In genomic region chrX:150574824-150575409, GRCh38 we compare ENCODE assay signal across 8 cellular contexts. TPM values are rescaled to one million over a fixed set of nuclear protein-coding genes. Genes with fewer than 3 reads are reported as not detected.
DNase-seq lines count a peak whose midpoint lies in the region; ATAC-seq lines count a peak whose summit lies in the region.

No MANE protein-coding gene starts in this region.

- H3K9me3 Mint-ChIP-seq in activated CD4-positive, alpha-beta memory T cell treated with anti-CD3 and anti-CD28 coated beads for 36 hours: no peaks in the 10 kb centered on the region
- no peaks in the 10 kb centered on the region for H3K9me3 Mint-ChIP-seq in stimulated activated naive B cell treated with anti-CD40 and anti-IgM and Interleukin-4, amounts not matched to agents 10 μg/mL and 1 μg/mL and 100 μg/mL, for 72 hours

- peak; percentile 30 for DNase-seq in activated CD4-positive, alpha-beta T cell treated with anti-CD3 and anti-CD28 coated beads for 48 hours
- DNase-seq in activated CD4-positive, alpha-beta T cell treated with anti-CD3 and anti-CD28 coated beads for 1 hour: no peak
- peak; percentile 61 for DNase-seq in activated CD4-positive, alpha-beta memory T cell treated with anti-CD3 and anti-CD28 coated beads for 36 hours
- no peak for DNase-seq in stimulated activated naive B cell treated with anti-CD40 and anti-IgM and Interleukin-4, amounts not matched to agents 10 μg/mL and 1 μg/mL and 100 μg/mL, for 72 hours
- DNase-seq in UCSD-AML1 (lab: John Stamatoyannopoulos, UW; ENCODE audit: unreplicated experiment): no peak
- DNase-seq in SW480 (ENCODE audit: low spot score): no peak

- H3K4me3 Mint-ChIP-seq in activated CD4-positive, alpha-beta memory T cell treated with anti-CD3 and anti-CD28 coated beads for 36 hours: peak overlapping the region; percentile 68
- peak overlapping the region; percentile 61 to 62 for H3K4me3 Mint-ChIP-seq in stimulated activated naive B cell treated with anti-CD40 and anti-IgM and Interleukin-4, amounts not matched to agents 10 μg/mL and 1 μg/mL and 100 μg/mL, for 72 hours

- peak overlapping the region; percentile 97 for H3K27ac Mint-ChIP-seq in activated CD4-positive, alpha-beta memory T cell treated with anti-CD3 and anti-CD28 coated beads for 36 hours
- H3K27ac Mint-ChIP-seq in stimulated activated naive B cell treated with anti-CD40 and anti-IgM and Interleukin-4, amounts not matched to agents 10 μg/mL and 1 μg/mL and 100 μg/mL, for 72 hours: peak overlapping the region; percentile 91

- POLR2A ChIA-PET in activated CD4-positive, alpha-beta memory T cell treated with anti-CD3 and anti-CD28 coated beads for 36 hours (lab: Charles Lee): interaction anchor here (0.7 to 2.4 kb wide), 6 partner anchors 92 to 210 kb away, joined by 3 to 21 read pairs (median 6); partner anchors contain the start of gene MTMR1

- H3K36me3 Mint-ChIP-seq in activated CD4-positive, alpha-beta memory T cell treated with anti-CD3 and anti-CD28 coated beads for 36 hours: peaks cover 1% of the 10 kb centered on the region
- H3K36me3 Mint-ChIP-seq in stimulated activated naive B cell treated with anti-CD40 and anti-IgM and Interleukin-4, amounts not matched to agents 10 μg/mL and 1 μg/mL and 100 μg/mL, for 72 hours: peaks cover 0 to 3% of the 10 kb centered on the region in 2 donors

- ATAC-seq in HG02884 (IDR thresholded peaks at IDR 0.05; ENCODE audit: unreplicated experiment) (peak; percentile 49), HG02798 (IDR thresholded peaks at IDR 0.05; ENCODE audit: poor library complexity, unreplicated experiment) (no peak)
- ATAC-seq in stimulated activated naive B cell treated with anti-CD40 and anti-IgM and Interleukin-4, amounts not matched to agents 10 μg/mL and 1 μg/mL and 100 μg/mL, for 72 hours (replicated peaks): peak; percentile 61 to 68

- peaks cover 84% of the 10 kb centered on the region for H3K4me1 Mint-ChIP-seq in activated CD4-positive, alpha-beta memory T cell treated with anti-CD3 and anti-CD28 coated beads for 36 hours (ENCODE audit: low read depth)
- H3K4me1 Mint-ChIP-seq in stimulated activated naive B cell treated with anti-CD40 and anti-IgM and Interleukin-4, amounts not matched to agents 10 μg/mL and 1 μg/mL and 100 μg/mL, for 72 hours: peaks cover 29 to 67% of the 10 kb centered on the region in 2 donors

- intact Hi-C loops in activated CD4-positive, alpha-beta memory T cell treated with anti-CD3 and anti-CD28 coated beads for 36 hours (cut with micrococcal nuclease): loop anchor here (1.0 to 10.0 kb wide), 8 partner anchors 61 to 820 kb away; partner anchors contain the start of genes EOLA2 and VMA21

- CTCF ChIA-PET in activated CD4-positive, alpha-beta memory T cell treated with anti-CD3 and anti-CD28 coated beads for 36 hours (lab: Charles Lee): interaction anchor here (0.8 to 1.8 kb wide), 4 partner anchors 12 to 129 kb away, joined by 3 to 4 read pairs (median 3); no protein-coding TSS in a partner anchor

- H3K27me3 Mint-ChIP-seq in activated CD4-positive, alpha-beta memory T cell treated with anti-CD3 and anti-CD28 coated beads for 36 hours: no peaks in the 10 kb centered on the region
- no peaks in the 10 kb centered on the region for H3K27me3 Mint-ChIP-seq in stimulated activated naive B cell treated with anti-CD40 and anti-IgM and Interleukin-4, amounts not matched to agents 10 μg/mL and 1 μg/mL and 100 μg/mL, for 72 hours

RNA-seq across cellular contexts. Expression of gene MTM1, which starts 6.5 kb away (rescaled TPM):
- total RNA-seq in activated CD4-positive, alpha-beta memory T cell treated with anti-CD3 and anti-CD28 coated beads for 36 hours: 10 to 100 TPM; 24.4 to 24.6 TPM

Comparison
In these comparisons a context has a peak if more than half of its experiments do, and no peak if none do; other contexts are left out.
1. DNase-seq: peak in activated CD4-positive, alpha-beta T cell treated with anti-CD3 and anti-CD28 coated beads for 48 hours (single experiment) and activated CD4-positive, alpha-beta memory T cell treated with anti-CD3 and anti-CD28 coated beads for 36 hours (single experiment); none in activated CD4-positive, alpha-beta T cell treated with anti-CD3 and anti-CD28 coated beads for 1 hour (single experiment), stimulated activated naive B cell treated with anti-CD40 and anti-IgM and Interleukin-4, amounts not matched to agents 10 μg/mL and 1 μg/mL and 100 μg/mL, for 72 hours (single experiment), UCSD-AML1 (single experiment) and SW480 (single experiment).